In genomic region chrX:63784346-63784901, GRCh38 we compare ENCODE assay signal across 9 cellular contexts. TPM values are rescaled to one million over a fixed set of nuclear protein-coding genes. Genes with fewer than 3 reads are reported as not detected.
DNase-seq lines count a peak whose midpoint lies in the region; ATAC-seq and TF ChIP-seq lines count a peak whose summit lies in the region.
"Had no signal": no experiment of that assay in that cellular context is flagged by ENCODE, and none has a peak within 500 bp of the region (broad histone marks: within the 10 kb centered on the region; RNA-seq: fewer than 3 reads in every experiment).

No MANE protein-coding gene starts in this region.

- peak overlapping the region; percentile 56 for H2AFZ ChIP-seq in hepatocyte

- intact Hi-C loops in CD14-positive monocyte (cut with micrococcal nuclease) (no loop called here), prostate gland (cut with DNase I) (no loop called here)
- intact Hi-C loops in activated CD4-positive, alpha-beta T cell treated with anti-CD3 and anti-CD28 coated beads, Interleukin-2, amount 10 ng/mL, durations not matched to agents 24 days and 14 days (cut with micrococcal nuclease), result no loop called here

- no peaks in the 10 kb centered on the region for H3K27me3 ChIP-seq in hepatocyte
- H3K27me3 ChIP-seq in prostate gland (replicated peaks; ENCODE audit: insufficient read depth), result no peaks in the 10 kb centered on the region

- H3K9me3 ChIP-seq in hepatocyte (ENCODE audit: low read depth), result no peaks in the 10 kb centered on the region
- H3K9me3 ChIP-seq in prostate gland, result no peaks in the 10 kb centered on the region

- H3K27me3 Mint-ChIP-seq in CD14-positive monocyte (ENCODE audit: low read depth in 3 of 3), result peaks cover 0 to 5% (median 2%) of the 10 kb centered on the region in 3 donors
- H3K27me3 Mint-ChIP-seq in activated naive CD8-positive, alpha-beta T cell treated with anti-CD3 and anti-CD28 coated beads, Interleukin-2, amount 10 ng/mL, durations not matched to agents 7 days and 5 days, result peaks cover 6% of the 10 kb centered on the region
- no peaks in the 10 kb centered on the region for H3K27me3 Mint-ChIP-seq in activated CD4-positive, alpha-beta T cell treated with anti-CD3 and anti-CD28 coated beads, Interleukin-2, amount 10 ng/mL, durations not matched to agents 24 days and 14 days

- H3K36me3 ChIP-seq in hepatocyte (replicated peaks; ENCODE audit: insufficient read depth, low read depth), result no peaks in the 10 kb centered on the region
- no peaks in the 10 kb centered on the region for H3K36me3 ChIP-seq in prostate gland

- H3K4me1 Mint-ChIP-seq in CD14-positive monocyte, result peaks cover 14% of the 10 kb centered on the region
- no peaks in the 10 kb centered on the region for H3K4me1 Mint-ChIP-seq in activated naive CD8-positive, alpha-beta T cell treated with anti-CD3 and anti-CD28 coated beads, Interleukin-2, amount 10 ng/mL, durations not matched to agents 7 days and 5 days
- H3K4me1 Mint-ChIP-seq in activated CD4-positive, alpha-beta T cell treated with anti-CD3 and anti-CD28 coated beads, Interleukin-2, amount 10 ng/mL, durations not matched to agents 24 days and 14 days, result no peaks in the 10 kb centered on the region

- no peak for DNase-seq in CD14-positive monocyte (ENCODE audit: low spot score)
- DNase-seq in activated naive CD8-positive, alpha-beta T cell treated with anti-CD3 and anti-CD28 coated beads, Interleukin-2, amount 10 ng/mL, durations not matched to agents 7 days and 5 days, result no peak
- peak; percentile 7 for DNase-seq in hepatocyte (ENCODE audit: low spot score)
- no peak for DNase-seq in prostate gland (ENCODE audit: low spot score)
- no peak for DNase-seq in 8988T
- no peak for DNase-seq in activated CD4-positive, alpha-beta T cell treated with anti-CD3 and anti-CD28 coated beads, Interleukin-2, amount 10 ng/mL, durations not matched to agents 24 days and 14 days
- no peak for DNase-seq in DMS153 treated with DMSO at 0.1 percent for 48 hours (lab: John Stamatoyannopoulos, UW; ENCODE audit: unreplicated experiment)
- DNase-seq in GM10248 (ENCODE audit: extremely low spot score), result no peak

- CTCF ChIA-PET in GM10248 (lab: Yijun Ruan, JAX), result interaction anchor here (1.3 kb wide), 1 partner anchor 22 kb away, joined by 3 read pairs; no protein-coding TSS in a partner anchor

- H3K27ac ChIP-seq in hepatocyte (peak overlapping the region; percentile 93), prostate gland (no peak overlapping the region)
- H3K27ac ChIP-seq: epithelial cell of prostate had no signal

- no peak for TF ChIP-seq CTCF in CD14-positive monocyte (IDR thresholded peaks at IDR 0.05)
- no peak for TF ChIP-seq CTCF in hepatocyte (IDR thresholded peaks at IDR 0.05; ENCODE audit: poor library complexity)
- no peak for TF ChIP-seq CTCF in prostate gland (IDR thresholded peaks at IDR 0.05)
- no peak for TF ChIP-seq CTCF in GM10248 (IDR thresholded peaks at IDR 0.05; ENCODE audit: control extremely low read depth, extremely low read depth, low read depth, missing control alignments)

- ATAC-seq in activated naive CD8-positive, alpha-beta T cell treated with anti-CD3 and anti-CD28 coated beads, Interleukin-2, amount 10 ng/mL, durations not matched to agents 7 days and 5 days (ENCODE audit: low read depth), result no peak

- H3K4me3 ChIP-seq in hepatocyte (peak overlapping the region; percentile 18), prostate gland (peak overlapping the region; percentile 22 to 29)

- peak overlapping the region in 1 of 7 donors; percentile 1 for H3K27ac Mint-ChIP-seq in CD14-positive monocyte
- no peak overlapping the region for H3K27ac Mint-ChIP-seq in activated naive CD8-positive, alpha-beta T cell treated with anti-CD3 and anti-CD28 coated beads, Interleukin-2, amount 10 ng/mL, durations not matched to agents 7 days and 5 days
- no peak overlapping the region for H3K27ac Mint-ChIP-seq in activated CD4-positive, alpha-beta T cell treated with anti-CD3 and anti-CD28 coated beads, Interleukin-2, amount 10 ng/mL, durations not matched to agents 24 days and 14 days

- H3K36me3 Mint-ChIP-seq in CD14-positive monocyte, result no peaks in the 10 kb centered on the region
- H3K36me3 Mint-ChIP-seq in activated naive CD8-positive, alpha-beta T cell treated with anti-CD3 and anti-CD28 coated beads, Interleukin-2, amount 10 ng/mL, durations not matched to agents 7 days and 5 days, result no peaks in the 10 kb centered on the region
- H3K36me3 Mint-ChIP-seq in activated CD4-positive, alpha-beta T cell treated with anti-CD3 and anti-CD28 coated beads, Interleukin-2, amount 10 ng/mL, durations not matched to agents 24 days and 14 days (ENCODE audit: low read depth), result no peaks in the 10 kb centered on the region

- H3K9me3 Mint-ChIP-seq in CD14-positive monocyte, result peaks cover 0 to 4% (median under 1%) of the 10 kb centered on the region in 7 donors
- no peaks in the 10 kb centered on the region for H3K9me3 Mint-ChIP-seq in activated naive CD8-positive, alpha-beta T cell treated with anti-CD3 and anti-CD28 coated beads, Interleukin-2, amount 10 ng/mL, durations not matched to agents 7 days and 5 days
- no peaks in the 10 kb centered on the region for H3K9me3 Mint-ChIP-seq in activated CD4-positive, alpha-beta T cell treated with anti-CD3 and anti-CD28 coated beads, Interleukin-2, amount 10 ng/mL, durations not matched to agents 24 days and 14 days

- H3K9me2 ChIP-seq in hepatocyte (replicated peaks; ENCODE audit: insufficient read depth), result no peaks in the 10 kb centered on the region

- POLR2A ChIA-PET in activated naive CD8-positive, alpha-beta T cell treated with anti-CD3 and anti-CD28 coated beads, Interleukin-2, amount 10 ng/mL, durations not matched to agents 7 days and 5 days (lab: Charles Lee), result no interaction called here
- POLR2A ChIA-PET in GM10248 (lab: Yijun Ruan, JAX), result no interaction called here

- no peak for TF ChIP-seq POLR2A in prostate gland (IDR thresholded peaks at IDR 0.05)

- H3K4me3 Mint-ChIP-seq in CD14-positive monocyte, result peak overlapping the region; percentile 64 to 72
- peak overlapping the region; percentile 57 for H3K4me3 Mint-ChIP-seq in activated naive CD8-positive, alpha-beta T cell treated with anti-CD3 and anti-CD28 coated beads, Interleukin-2, amount 10 ng/mL, durations not matched to agents 7 days and 5 days
- H3K4me3 Mint-ChIP-seq in activated CD4-positive, alpha-beta T cell treated with anti-CD3 and anti-CD28 coated beads, Interleukin-2, amount 10 ng/mL, durations not matched to agents 24 days and 14 days, result no peak overlapping the region

- no peaks in the 10 kb centered on the region for H4K20me1 ChIP-seq in hepatocyte (ENCODE audit: insufficient read depth, poor library complexity, severe bottlenecking)

- H3K4me1 ChIP-seq in hepatocyte (ENCODE audit: insufficient read depth) (no peaks in the 10 kb centered on the region), prostate gland (replicated peaks) (no peaks in the 10 kb centered on the region)

- no peaks in the 10 kb centered on the region for H3K79me2 ChIP-seq in hepatocyte

- H3K4me2 ChIP-seq in hepatocyte, result peak overlapping the region; percentile 89

- WGBS in hepatocyte (ENCODE audit: low lambda C conversion rate, missing lambda C conversion rate), result 46% methylated on average over 4 of the region's 4 CpGs
- 23% methylated on average over 4 of the region's 4 CpGs for WGBS in prostate gland

RNA-seq across cellular contexts. Expression of gene ARHGEF9, which starts 0.6 kb away (rescaled TPM):
- 1 to 10 TPM in 1 of 2 donors, under 1 TPM in 1; 0.84 to 2.6 TPM for polyA plus RNA-seq in CD14-positive monocyte
- 10 to 100 TPM; 32.3 to 34.2 TPM for total RNA-seq in activated naive CD8-positive, alpha-beta T cell treated with anti-CD3 and anti-CD28 coated beads, Interleukin-2, amount 10 ng/mL, durations not matched to agents 7 days and 5 days
- total RNA-seq in hepatocyte, result 18.6 and 25.6 TPM in 2 replicates
- polyA plus RNA-seq in hepatocyte, result 19.1 and 20.5 TPM in 2 replicates
- total RNA-seq in prostate gland, result 10 to 100 TPM; 18.5 to 21.6 TPM
- 16.7 and 18.9 TPM in 2 replicates for total RNA-seq in activated CD4-positive, alpha-beta T cell treated with anti-CD3 and anti-CD28 coated beads, Interleukin-2, amount 10 ng/mL, durations not matched to agents 24 days and 14 days
